In genomic region chr21:43775795-43776430, GRCh38 we compare ENCODE assay signal across 8 cellular contexts. TPM values are rescaled to one million over a fixed set of nuclear protein-coding genes. Genes with fewer than 3 reads are reported as not detected.
DNase-seq lines count a peak whose midpoint lies in the region; ATAC-seq lines count a peak whose summit lies in the region.

Gene CSTB (minus strand): TSS chr21:43776308. CDS start chr21:43776269, 39 bp downstream.

- peak within 1 kb of the TSS; percentile 61 for H2BK5ac ChIP-seq in mesenchymal stem cell (ENCODE audit: low read depth, low read length, poor library complexity, severe bottlenecking)

- peaks cover 8% of the 10 kb centered on the region for H3K79me1 ChIP-seq in mesenchymal stem cell (replicated peaks; ENCODE audit: low read length, poor library complexity, severe bottlenecking)

- peak within 1 kb of the TSS; percentile 85 for H2BK15ac ChIP-seq in mesenchymal stem cell (ENCODE audit: low read depth, poor library complexity, severe bottlenecking)

- no peak within 1 kb of the TSS for H2AK5ac ChIP-seq in mesenchymal stem cell (ENCODE audit: low read length, severe bottlenecking)

- H2AFZ ChIP-seq in mesenchymal stem cell (ENCODE audit: low read depth, low read length), result peak within 1 kb of the TSS; percentile 79

- H3K23ac ChIP-seq in mesenchymal stem cell (ENCODE audit: low read length in 2 of 2), result peak within 1 kb of the TSS in 1 of 2 experiments; percentile 96

- WGBS in mesenchymal stem cell, result under 1% methylated on average over 69 of the region's 71 CpGs

- H3K18ac ChIP-seq in mesenchymal stem cell (ENCODE audit: low read depth in 1 of 2, low read length in 2 of 2), result peak within 1 kb of the TSS; percentile 90 to 99

- H3K9me3 ChIP-seq in effector memory CD4-positive, alpha-beta T cell (ENCODE audit: control insufficient read depth, low read length), result no peaks in the 10 kb centered on the region
- H3K9me3 ChIP-seq in mesenchymal stem cell (ENCODE audit: control insufficient read depth, low read length), result no peaks in the 10 kb centered on the region

- peaks cover 18% of the 10 kb centered on the region for H3K4me1 ChIP-seq in effector memory CD4-positive, alpha-beta T cell (ENCODE audit: control insufficient read depth, insufficient read depth, low read length, poor library complexity, severe bottlenecking)
- peaks cover 22% of the 10 kb centered on the region for H3K4me1 ChIP-seq in mesenchymal stem cell (ENCODE audit: control insufficient read depth, insufficient read depth, low read depth, low read length)

- peak within 1 kb of the TSS; percentile 89 for H4K8ac ChIP-seq in mesenchymal stem cell (ENCODE audit: low read length)

- H3K4me2 ChIP-seq in mesenchymal stem cell (ENCODE audit: low read length, poor library complexity, severe bottlenecking), result peak within 1 kb of the TSS; percentile 96

- H3K14ac ChIP-seq in mesenchymal stem cell (ENCODE audit: low read length in 2 of 2), result peak within 1 kb of the TSS; percentile 94 to 97

- peak within 1 kb of the TSS; percentile 94 for H3K9ac ChIP-seq in mesenchymal stem cell (ENCODE audit: low read length)

- H3K36me3 ChIP-seq in effector memory CD4-positive, alpha-beta T cell (ENCODE audit: control insufficient read depth, insufficient read depth, low read length), result peaks cover 16% of the 10 kb centered on the region
- peaks cover 24 to 26% of the 10 kb centered on the region in 2 experiments for H3K36me3 ChIP-seq in mesenchymal stem cell (ENCODE audit: control insufficient read depth in 1 of 2, insufficient read depth in 2 of 2, low read depth in 1 of 2, low read length in 2 of 2)

- H3K27ac ChIP-seq in effector memory CD4-positive, alpha-beta T cell (ENCODE audit: insufficient read depth, low read length, poor library complexity, severe bottlenecking), result peak within 1 kb of the TSS; percentile 70
- H3K27ac ChIP-seq in mesenchymal stem cell (ENCODE audit: low read length, poor library complexity, severe bottlenecking), result no peak within 1 kb of the TSS

- peak within 1 kb of the TSS; percentile 100 for H2BK120ac ChIP-seq in mesenchymal stem cell (ENCODE audit: low read depth, low read length)

- POLR2A ChIA-PET in activated CD8-positive, alpha-beta memory T cell treated with anti-CD3 and anti-CD28 coated beads for 36 hours (lab: Charles Lee), result no interaction called here

- CTCF ChIA-PET in activated CD8-positive, alpha-beta memory T cell treated with anti-CD3 and anti-CD28 coated beads for 36 hours (lab: Charles Lee), result no interaction called here

- H4K91ac ChIP-seq in mesenchymal stem cell (ENCODE audit: low read length), result peak within 1 kb of the TSS; percentile 98

- H3K27me3 ChIP-seq in effector memory CD4-positive, alpha-beta T cell (replicated peaks; ENCODE audit: control insufficient read depth, insufficient read depth, low read length, poor library complexity, severe bottlenecking), result no peaks in the 10 kb centered on the region
- H3K27me3 ChIP-seq in mesenchymal stem cell (ENCODE audit: control insufficient read depth in 1 of 2, insufficient read depth in 1 of 2, low read length in 2 of 2), result no peaks in the 10 kb centered on the region

- H3K4me3 ChIP-seq in effector memory CD4-positive, alpha-beta T cell (ENCODE audit: insufficient read depth, low read depth, low read length, poor library complexity, severe bottlenecking), result peak within 1 kb of the TSS; percentile 94
- peak within 1 kb of the TSS; percentile 98 for H3K4me3 ChIP-seq in mesenchymal stem cell (ENCODE audit: insufficient read depth in 1 of 2, low read depth in 1 of 2, low read length in 2 of 2)

- ATAC-seq in GM18511 (IDR thresholded peaks at IDR 0.05; ENCODE audit: unreplicated experiment), result peak; percentile 67
- peak; percentile 46 for ATAC-seq in HG03103 (IDR thresholded peaks at IDR 0.05; ENCODE audit: low read depth, unreplicated experiment)

- H3K4ac ChIP-seq in mesenchymal stem cell (ENCODE audit: low read depth in 1 of 2, low read length in 2 of 2), result peak within 1 kb of the TSS; percentile 57 to 99

- DNase-seq in A172 (ENCODE audit: low spot score) (no peak), NCI-H748 (lab: John Stamatoyannopoulos, UW; ENCODE audit: unreplicated experiment) (peak; percentile 77), mesenchymal stem cell (peak; percentile 71)
- peak; percentile 64 to 84 (median 80) for DNase-seq in effector memory CD4-positive, alpha-beta T cell
- peak; percentile 76 for DNase-seq in stimulated activated CD8-positive, alpha-beta memory T cell treated with anti-CD3 and anti-CD28 coated beads, Interleukin-12 subunit alpha, Interleukin-12 subunit beta, amount 100 ng/mL, for 4 hours (ENCODE audit: low read depth)

- peak within 1 kb of the TSS in 1 of 2 experiments; percentile 21 for H2BK12ac ChIP-seq in mesenchymal stem cell (ENCODE audit: low read length in 2 of 2)

RNA-seq across cellular contexts. Expression of gene CSTB, which starts in this region (rescaled TPM):
- total RNA-seq in A172 (2014; rRNA removed; shearing (Covaris generic)), result 106 and 145 TPM in 2 replicates
- 10 to 100 TPM; 44.0 to 44.1 TPM for total RNA-seq in activated CD8-positive, alpha-beta memory T cell treated with anti-CD3 and anti-CD28 coated beads for 36 hours
- 276 TPM for polyA plus RNA-seq in mesenchymal stem cell (2013, experiment 1 of 2)
- polyA plus RNA-seq in mesenchymal stem cell (2013, experiment 2 of 2), result 282 TPM
